In the genomic region with DNA sequence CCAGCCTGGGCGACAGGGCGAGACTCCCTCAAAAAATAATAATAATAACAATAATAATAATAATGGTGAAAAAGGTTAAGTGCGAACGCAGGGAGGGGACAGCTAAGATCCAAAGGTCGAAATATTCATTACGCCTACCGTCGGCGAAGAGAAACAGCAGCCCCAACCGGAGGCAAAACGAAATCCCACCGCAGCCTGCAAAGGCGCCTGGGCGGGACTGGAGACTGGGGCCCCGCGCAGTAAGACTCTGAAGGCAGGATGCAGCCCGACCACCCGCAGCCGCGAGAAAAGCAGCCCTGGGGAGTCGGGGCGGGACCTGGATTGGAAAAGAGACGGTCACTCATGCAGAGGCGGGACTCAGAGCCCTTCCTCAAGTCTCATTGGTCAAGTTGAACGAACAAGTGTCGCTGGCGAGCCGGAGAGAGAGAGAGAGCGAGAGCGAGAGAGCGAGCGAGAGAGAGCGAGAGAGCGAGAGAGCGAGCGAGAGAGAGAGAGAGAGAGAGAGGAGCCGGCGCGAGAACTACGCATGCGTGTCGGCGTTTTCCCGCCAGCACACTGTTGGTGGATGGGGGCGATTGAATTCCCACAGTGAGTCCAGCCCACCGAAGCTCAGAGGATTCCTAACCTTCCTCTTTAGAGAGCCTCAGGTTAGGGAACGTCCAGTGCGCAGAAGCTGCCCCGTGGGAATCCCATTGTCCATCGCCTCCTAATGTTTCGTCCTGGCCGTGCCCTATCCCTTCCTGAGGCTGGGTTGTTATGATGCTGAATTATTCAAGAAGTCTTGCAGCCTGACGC, we compare ENCODE assay signal across 1 cellular context.
A peak's percentile ranks its signal among the peaks of the same experiment; 100 is the strongest.
TF ChIP-seq lines count a peak whose summit lies in the region.

No MANE protein-coding gene starts in this region.

TF ChIP-seq in IMR-90, 13 proteins besides CTCF, POLR2A, EP300 and RAD21:
- TF ChIP-seq RFX5 (IDR thresholded peaks at IDR 0.05; ENCODE audit: low read depth, low read length): 0 out of 2 replicates have a peak, but pooled peaks have one; percentile 8
- 0 out of 2 replicates have a peak, but pooled peaks have one; percentile 41 for TF ChIP-seq MXI1 (IDR thresholded peaks at IDR 0.05; ENCODE audit: borderline replicate concordance, low read depth, low read length)
- 0 out of 2 replicates have a peak, but pooled peaks have one; percentile 25 for TF ChIP-seq SMC3 (IDR thresholded peaks at IDR 0.05; ENCODE audit: low read depth, low read length)
- peak; percentile 96 for TF ChIP-seq RCOR1 (IDR thresholded peaks at IDR 0.05; ENCODE audit: insufficient replicate concordance, low read length)
- TF ChIP-seq FOS (IDR thresholded peaks at IDR 0.05; ENCODE audit: low read depth, low read length): 0 out of 2 replicates have a peak, but pooled peaks have one; percentile 27
- TF ChIP-seq, protein P1, sequence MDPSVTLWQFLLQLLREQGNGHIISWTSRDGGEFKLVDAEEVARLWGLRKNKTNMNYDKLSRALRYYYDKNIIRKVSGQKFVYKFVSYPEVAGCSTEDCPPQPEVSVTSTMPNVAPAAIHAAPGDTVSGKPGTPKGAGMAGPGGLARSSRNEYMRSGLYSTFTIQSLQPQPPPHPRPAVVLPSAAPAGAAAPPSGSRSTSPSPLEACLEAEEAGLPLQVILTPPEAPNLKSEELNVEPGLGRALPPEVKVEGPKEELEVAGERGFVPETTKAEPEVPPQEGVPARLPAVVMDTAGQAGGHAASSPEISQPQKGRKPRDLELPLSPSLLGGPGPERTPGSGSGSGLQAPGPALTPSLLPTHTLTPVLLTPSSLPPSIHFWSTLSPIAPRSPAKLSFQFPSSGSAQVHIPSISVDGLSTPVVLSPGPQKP (IDR thresholded peaks at IDR 0.05; ENCODE audit: borderline replicate concordance, low read depth, low read length): no peak
- TF ChIP-seq, protein P2, sequence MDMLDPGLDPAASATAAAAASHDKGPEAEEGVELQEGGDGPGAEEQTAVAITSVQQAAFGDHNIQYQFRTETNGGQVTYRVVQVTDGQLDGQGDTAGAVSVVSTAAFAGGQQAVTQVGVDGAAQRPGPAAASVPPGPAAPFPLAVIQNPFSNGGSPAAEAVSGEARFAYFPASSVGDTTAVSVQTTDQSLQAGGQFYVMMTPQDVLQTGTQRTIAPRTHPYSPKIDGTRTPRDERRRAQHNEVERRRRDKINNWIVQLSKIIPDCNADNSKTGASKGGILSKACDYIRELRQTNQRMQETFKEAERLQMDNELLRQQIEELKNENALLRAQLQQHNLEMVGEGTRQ (IDR thresholded peaks at IDR 0.05; ENCODE audit: low read depth, low read length): peak; percentile 50
- no peak for TF ChIP-seq CEBPB (IDR thresholded peaks at IDR 0.05; ENCODE audit: low read depth, low read length)
- TF ChIP-seq MAZ (IDR thresholded peaks at IDR 0.05; ENCODE audit: borderline replicate concordance, low read depth, low read length): peak; percentile 73; the same call in 1 of the 2 replicates
- peak; percentile 75 for TF ChIP-seq BHLHE40 (IDR thresholded peaks at IDR 0.05; ENCODE audit: low read depth, low read length)
- TF ChIP-seq MAFK (IDR thresholded peaks at IDR 0.05; ENCODE audit: low read depth, low read length): no peak
- TF ChIP-seq NFE2L2 (IDR thresholded peaks at IDR 0.05; ENCODE audit: low read depth, low read length): no peak
- TF ChIP-seq CHD1 (IDR thresholded peaks at IDR 0.05; ENCODE audit: low read depth, low read length): peak; percentile 80; the same call in 1 of the 2 replicates
